1 cellular context compared by ENCODE assay signal in the genomic region with DNA sequence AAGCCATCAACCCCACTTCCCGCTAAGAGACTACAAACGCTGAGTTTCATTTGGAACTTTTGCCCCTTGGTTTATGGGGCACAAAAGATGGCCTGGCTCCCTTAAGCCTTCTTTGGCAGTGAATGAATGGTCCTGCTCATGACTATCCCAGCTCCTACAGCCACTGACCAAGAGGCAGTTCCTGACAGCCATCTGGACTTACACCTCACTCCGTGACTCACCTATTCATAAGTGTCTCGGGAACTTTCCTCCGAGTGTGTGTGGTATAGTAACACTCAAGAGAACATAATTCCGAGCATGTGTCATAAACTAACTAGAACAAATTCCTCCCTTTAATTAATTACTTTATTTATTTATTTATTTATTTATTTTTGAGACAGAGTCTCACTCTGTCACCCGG.
TF ChIP-seq lines count a peak whose summit lies in the region.

No MANE protein-coding gene starts in this region.

TF ChIP-seq in IMR-90, 13 proteins besides CTCF, POLR2A, EP300 and RAD21:
- TF ChIP-seq, protein P1, sequence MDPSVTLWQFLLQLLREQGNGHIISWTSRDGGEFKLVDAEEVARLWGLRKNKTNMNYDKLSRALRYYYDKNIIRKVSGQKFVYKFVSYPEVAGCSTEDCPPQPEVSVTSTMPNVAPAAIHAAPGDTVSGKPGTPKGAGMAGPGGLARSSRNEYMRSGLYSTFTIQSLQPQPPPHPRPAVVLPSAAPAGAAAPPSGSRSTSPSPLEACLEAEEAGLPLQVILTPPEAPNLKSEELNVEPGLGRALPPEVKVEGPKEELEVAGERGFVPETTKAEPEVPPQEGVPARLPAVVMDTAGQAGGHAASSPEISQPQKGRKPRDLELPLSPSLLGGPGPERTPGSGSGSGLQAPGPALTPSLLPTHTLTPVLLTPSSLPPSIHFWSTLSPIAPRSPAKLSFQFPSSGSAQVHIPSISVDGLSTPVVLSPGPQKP (IDR thresholded peaks at IDR 0.05; ENCODE audit: borderline replicate concordance, low read depth, low read length): no peak
- TF ChIP-seq RFX5 (IDR thresholded peaks at IDR 0.05; ENCODE audit: low read depth, low read length): no peak
- no peak for TF ChIP-seq SMC3 (IDR thresholded peaks at IDR 0.05; ENCODE audit: low read depth, low read length)
- TF ChIP-seq MAZ (IDR thresholded peaks at IDR 0.05; ENCODE audit: borderline replicate concordance, low read depth, low read length): no peak
- TF ChIP-seq FOS (IDR thresholded peaks at IDR 0.05; ENCODE audit: low read depth, low read length): 0 out of 2 replicates have a peak, but pooled peaks have one; percentile 14
- TF ChIP-seq MAFK (IDR thresholded peaks at IDR 0.05; ENCODE audit: low read depth, low read length): no peak
- no peak for TF ChIP-seq CEBPB (IDR thresholded peaks at IDR 0.05; ENCODE audit: low read depth, low read length)
- TF ChIP-seq NFE2L2 (IDR thresholded peaks at IDR 0.05; ENCODE audit: low read depth, low read length): no peak
- TF ChIP-seq MXI1 (IDR thresholded peaks at IDR 0.05; ENCODE audit: borderline replicate concordance, low read depth, low read length): no peak
